24 cellular contexts compared by ENCODE assay signal in the genomic region with DNA sequence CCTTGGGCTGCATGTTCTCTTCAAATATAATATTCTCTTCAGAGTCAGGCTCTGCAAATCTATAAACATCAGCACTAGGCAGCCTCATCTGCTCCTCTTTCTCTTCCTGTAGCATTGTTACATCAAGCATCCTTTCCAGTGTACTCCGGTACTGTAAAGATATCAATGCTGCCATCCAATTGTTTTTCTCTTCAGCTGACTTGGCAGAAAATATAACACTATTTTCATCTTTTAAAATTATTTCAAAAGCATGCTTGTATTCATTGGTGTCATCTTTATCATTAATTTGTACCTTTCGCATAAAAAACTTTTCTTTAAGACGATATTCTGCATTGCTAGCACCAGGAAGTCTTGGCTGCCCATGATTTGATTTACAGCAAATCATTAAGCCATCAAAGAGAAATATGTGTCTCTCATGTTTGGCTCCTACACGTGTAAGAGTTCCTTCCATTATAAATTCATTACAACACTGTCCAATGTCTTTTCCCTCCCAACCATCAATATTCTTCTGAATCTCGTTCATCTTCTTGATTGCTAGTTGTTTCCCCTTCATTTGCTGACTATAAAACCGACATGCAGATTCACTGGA.
A peak's percentile ranks its signal among the peaks of the same experiment; 100 is the strongest.
DNase-seq lines count a peak whose midpoint lies in the region; ATAC-seq and TF ChIP-seq lines count a peak whose summit lies in the region.
"Had no signal": no experiment of that assay in that cellular context is flagged by ENCODE, and none has a peak within 500 bp of the region (broad histone marks: within the 10 kb centered on the region; RNA-seq: fewer than 3 reads in every experiment).

No MANE protein-coding gene starts in this region.

- peaks cover 16% of the 10 kb centered on the region for H3K36me3 ChIP-seq in cardiac muscle cell
- no peaks in the 10 kb centered on the region for H3K36me3 ChIP-seq in thyroid gland

- no peak for TF ChIP-seq POLR2A in thyroid gland (IDR thresholded peaks at IDR 0.05)

- intact Hi-C loops in left cardiac atrium (cut with DNase I) (no loop called here), thyroid gland (cut with DNase I) (no loop called here)
- intact Hi-C loops in CD4-positive, alpha-beta T cell (cut with DNase I, micrococcal nuclease), result no loop called here

- no peaks in the 10 kb centered on the region for H3K36me3 Mint-ChIP-seq in endothelial cell (ENCODE audit: low read depth, unreplicated experiment)
- H3K36me3 Mint-ChIP-seq in CD4-positive, alpha-beta T cell (ENCODE audit: low read depth), result peaks cover 27% of the 10 kb centered on the region

- H3K27me3 ChIP-seq in cardiac muscle cell (no peaks in the 10 kb centered on the region), thyroid gland (no peaks in the 10 kb centered on the region)
- H3K27me3 ChIP-seq in CD4-positive, alpha-beta T cell (ENCODE audit: control insufficient read depth, insufficient read depth, low read length), result no peaks in the 10 kb centered on the region

- ATAC-seq in left cardiac atrium (no peak), GM19324 (IDR thresholded peaks at IDR 0.05; ENCODE audit: low FRiP score, unreplicated experiment) (no peak)
- ATAC-seq in CD4-positive, alpha-beta T cell (ENCODE audit: poor library complexity), result no peak
- ATAC-seq: stimulated activated naive CD8-positive, alpha-beta T cell treated with anti-CD3 and anti-CD28 coated beads, Interleukin-15, Interleukin-2, amounts not matched to agents 100 U/mL and 50 U/mL, for 24 hours had no signal

- no peak overlapping the region for H3K4me3 Mint-ChIP-seq in endothelial cell (ENCODE audit: unreplicated experiment)
- H3K4me3 Mint-ChIP-seq in CD4-positive, alpha-beta T cell, result no peak overlapping the region
- H3K4me3 Mint-ChIP-seq: activated naive CD4-positive, alpha-beta T cell treated with anti-CD3 and anti-CD28 coated beads, Interleukin-2, amount 50 U/mL, for 24 hours; central memory CD8-positive, alpha-beta T cell; type B pancreatic cell had no signal

- peak overlapping the region; percentile 0 for H3K27ac ChIP-seq in cardiac muscle cell
- peak overlapping the region in 2 of 3 donors; percentile 42 to 72 for H3K27ac ChIP-seq in thyroid gland
- no peak overlapping the region for H3K27ac ChIP-seq in CD4-positive, alpha-beta T cell (ENCODE audit: low read depth, low read length)
- H3K27ac ChIP-seq: C4-2B had no signal

- H3K4me1 ChIP-seq in cardiac muscle cell (ENCODE audit: low read depth) (no peaks in the 10 kb centered on the region), thyroid gland (peaks cover 12 to 28% of the 10 kb centered on the region in 2 donors)

- WGBS in thyroid gland, 2 donors, result 83 to 85% methylated on average over 6 of the region's 6 CpGs

- DNase-seq in cardiac muscle cell (ENCODE audit: low read depth in 1 of 2, low spot score in 1 of 2), result no peak
- no peak for DNase-seq in left cardiac atrium
- no peak for DNase-seq in HEK293T (ENCODE audit: extremely low spot score)
- DNase-seq in endothelial cell (ENCODE audit: low spot score), result no peak
- DNase-seq in thyroid gland, result no peak
- DNase-seq in CD4-positive, alpha-beta T cell, result no peak
- no peak for DNase-seq in NCI-H1694 (lab: John Stamatoyannopoulos, UW)
- DNase-seq: activated T-cell treated with anti-CD3 and anti-CD28 coated beads, Interleukin-2, amount 50 U/mL, for 48 hours; anterior cingulate cortex; EL; erythroblast; foreskin fibroblast; MV-4-11; NCI-H187; NCI-H2227 treated with DMSO at 0.1 percent for 48 hours; NCI-H774; retina; stimulated activated CD4-positive, alpha-beta T cell treated with anti-CD3 and anti-CD28 coated beads, Interleukin-4, amount 100 ng/mL, for 24 hours; stimulated activated naive CD8-positive, alpha-beta T cell treated with anti-CD3 and anti-CD28 coated beads, Interleukin-15, Interleukin-2, amounts not matched to agents 100 U/mL and 50 U/mL, for 24 hours had no signal

- H3K4me3 ChIP-seq in cardiac muscle cell (no peak overlapping the region), thyroid gland (replicated peaks in 1 of 3) (no peak overlapping the region)

- CTCF ChIA-PET in HEK293T (lab: Yijun Ruan, JAX), result no interaction called here
- CTCF ChIA-PET in CD4-positive, alpha-beta T cell (lab: Charles Lee), result no interaction called here

- H3K4me1 Mint-ChIP-seq in endothelial cell (ENCODE audit: unreplicated experiment), result peaks cover 11% of the 10 kb centered on the region
- no peaks in the 10 kb centered on the region for H3K4me1 Mint-ChIP-seq in CD4-positive, alpha-beta T cell (ENCODE audit: low read depth)

- no peak for TF ChIP-seq CTCF in cardiac muscle cell (IDR thresholded peaks at IDR 0.05; ENCODE audit: low read depth, low read length)
- TF ChIP-seq CTCF in endothelial cell (IDR thresholded peaks at IDR 0.05; ENCODE audit: unreplicated experiment), result no peak
- TF ChIP-seq CTCF in thyroid gland (IDR thresholded peaks at IDR 0.05), result no peak
- TF ChIP-seq CTCF in CD4-positive, alpha-beta T cell (IDR thresholded peaks at IDR 0.05), result no peak

- H3K9me3 Mint-ChIP-seq in endothelial cell (ENCODE audit: unreplicated experiment), result no peaks in the 10 kb centered on the region
- H3K9me3 Mint-ChIP-seq in CD4-positive, alpha-beta T cell, result no peaks in the 10 kb centered on the region
- H3K9me3 Mint-ChIP-seq: activated naive CD4-positive, alpha-beta T cell treated with anti-CD3 and anti-CD28 coated beads, Interleukin-2, amount 50 U/mL, for 24 hours; central memory CD8-positive, alpha-beta T cell; type B pancreatic cell had no signal

- H3K27me3 Mint-ChIP-seq in endothelial cell (ENCODE audit: unreplicated experiment), result no peaks in the 10 kb centered on the region
- H3K27me3 Mint-ChIP-seq in CD4-positive, alpha-beta T cell, result no peaks in the 10 kb centered on the region
- H3K27me3 Mint-ChIP-seq: activated naive CD4-positive, alpha-beta T cell treated with anti-CD3 and anti-CD28 coated beads, Interleukin-2, amount 50 U/mL, for 24 hours; central memory CD8-positive, alpha-beta T cell; type B pancreatic cell had no signal

- no peaks in the 10 kb centered on the region for H3K9me3 ChIP-seq in cardiac muscle cell (ENCODE audit: low read depth)
- H3K9me3 ChIP-seq in thyroid gland, result no peaks in the 10 kb centered on the region
- H3K9me3 ChIP-seq in CD4-positive, alpha-beta T cell (ENCODE audit: control insufficient read depth, low read length), result no peaks in the 10 kb centered on the region

- POLR2A ChIA-PET in HEK293T (lab: Yijun Ruan, JAX), result no interaction called here
- POLR2A ChIA-PET in CD4-positive, alpha-beta T cell (lab: Charles Lee), result no interaction called here

- H3K27ac Mint-ChIP-seq in endothelial cell (ENCODE audit: unreplicated experiment), result peak overlapping the region; percentile 61
- H3K27ac Mint-ChIP-seq in CD4-positive, alpha-beta T cell, result no peak overlapping the region
- H3K27ac Mint-ChIP-seq: activated naive CD4-positive, alpha-beta T cell treated with anti-CD3 and anti-CD28 coated beads, Interleukin-2, amount 50 U/mL, for 24 hours; type B pancreatic cell had no signal

TF ChIP-seq in HEK293T, 16 proteins besides CTCF, POLR2A, EP300 and RAD21:
- no peak for TF ChIP-seq FOXK2 (IDR thresholded peaks at IDR 0.05)
- TF ChIP-seq, protein P1, sequence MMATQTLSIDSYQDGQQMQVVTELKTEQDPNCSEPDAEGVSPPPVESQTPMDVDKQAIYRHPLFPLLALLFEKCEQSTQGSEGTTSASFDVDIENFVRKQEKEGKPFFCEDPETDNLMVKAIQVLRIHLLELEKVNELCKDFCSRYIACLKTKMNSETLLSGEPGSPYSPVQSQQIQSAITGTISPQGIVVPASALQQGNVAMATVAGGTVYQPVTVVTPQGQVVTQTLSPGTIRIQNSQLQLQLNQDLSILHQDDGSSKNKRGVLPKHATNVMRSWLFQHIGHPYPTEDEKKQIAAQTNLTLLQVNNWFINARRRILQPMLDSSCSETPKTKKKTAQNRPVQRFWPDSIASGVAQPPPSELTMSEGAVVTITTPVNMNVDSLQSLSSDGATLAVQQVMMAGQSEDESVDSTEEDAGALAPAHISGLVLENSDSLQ (IDR thresholded peaks at IDR 0.05), result peak; percentile 87
